Comparison of ENCODE assay signal across 1 cellular context in genomic region chr7:155414508-155414907, GRCh38.
TF ChIP-seq lines count a peak whose summit lies in the region.

No MANE protein-coding gene starts in this region.

TF ChIP-seq in K562, 482 proteins besides CTCF, POLR2A, EP300 and RAD21 (continued from another document):
- TF ChIP-seq BCLAF1 (IDR thresholded peaks at IDR 0.05; ENCODE audit: borderline replicate concordance in 1 of 2, control insufficient read depth in 1 of 2, low read depth in 2 of 2, low read length in 1 of 2) (no peak), CBX1 (IDR thresholded peaks at IDR 0.05; ENCODE audit: low read depth) (0 out of 2 replicates have a peak, but pooled peaks have one; percentile 23), ELF1 (tag; IDR thresholded peaks at IDR 0.05) (0 out of 2 replicates have a peak, but pooled peaks have one; percentile 3), SP1 (CRISPR knock-in tag; IDR thresholded peaks at IDR 0.05) (no peak), PKNOX1 (IDR thresholded peaks at IDR 0.05) (peak; percentile 96), PBX2 (CRISPR knock-in tag; IDR thresholded peaks at IDR 0.05; ENCODE audit: low read depth) (peak; percentile 26; the same call in 1 of the 2 replicates), PBX2 (tag; conservative IDR thresholded peaks at IDR 0.05; ENCODE audit: low read depth) (peak; percentile 90), MEIS2 (IDR thresholded peaks at IDR 0.05; ENCODE audit: partially characterized antibody) (peak; percentile 85), CBX8 (IDR thresholded peaks at IDR 0.05; ENCODE audit: borderline replicate concordance, extremely low read depth, low read depth, low read length, poor library complexity, severe bottlenecking) (no peak)
